8 cellular contexts compared by ENCODE assay signal in genomic region chr2:15748736-15749323, GRCh38.
DNase-seq lines count a peak whose midpoint lies in the region; ATAC-seq, FAIRE-seq and TF ChIP-seq lines count a peak whose summit lies in the region.

No MANE protein-coding gene starts in this region.

- intact Hi-C loops in kidney (cut with DNase I) = no loop called here

- no peak overlapping the region for H3K9ac ChIP-seq in kidney (ENCODE audit: low read length in 2 of 2)

- peaks cover 6 to 8% of the 10 kb centered on the region in 2 donors for H3K4me1 ChIP-seq in kidney (ENCODE audit: control insufficient read depth in 1 of 2, insufficient read depth in 1 of 2, low read depth in 1 of 2, low read length in 2 of 2)

- H3K27ac ChIP-seq in WERI-Rb-1 (no peak overlapping the region), kidney (ENCODE audit: low read depth in 2 of 2, low read length in 2 of 2) (no peak overlapping the region)

- no peak for ATAC-seq in GM18868 (IDR thresholded peaks at IDR 0.05; ENCODE audit: unreplicated experiment)

- H3K4me3 ChIP-seq in WERI-Rb-1 (ENCODE audit: low read depth, low read length) (no peak overlapping the region), kidney (ENCODE audit: low read length in 2 of 2) (no peak overlapping the region)

- FAIRE-seq in kidney (lab: Jason Lieb, UNC) = no peak

- H3K36me3 ChIP-seq in WERI-Rb-1 (no peaks in the 10 kb centered on the region), kidney (ENCODE audit: control insufficient read depth in 1 of 2, insufficient read depth in 2 of 2, low read length in 2 of 2) (no peaks in the 10 kb centered on the region)

- H3K27me3 ChIP-seq in WERI-Rb-1 (ENCODE audit: insufficient read depth, low read depth, severe bottlenecking) = no peaks in the 10 kb centered on the region

- H3K9me3 ChIP-seq in WERI-Rb-1 (ENCODE audit: severe bottlenecking) (no peaks in the 10 kb centered on the region), kidney (ENCODE audit: control insufficient read depth in 1 of 2, low read length in 2 of 2) (no peaks in the 10 kb centered on the region)

- DNase-seq in COLO829 (ENCODE audit: low spot score) = peak; percentile 44
- peak; percentile 17 for DNase-seq in GM19238 (ENCODE audit: insufficient read length, low spot score)
- DNase-seq in WERI-Rb-1 = peak; percentile 74
- no peak for DNase-seq in kidney
- no peak for DNase-seq in RKO (ENCODE audit: low spot score)
- DNase-seq in SK-N-DZ (ENCODE audit: low spot score) = no peak
- DNase-seq in NCI-H2107 (lab: John Stamatoyannopoulos, UW) = no peak

- peak; percentile 93 for TF ChIP-seq CTCF in WERI-Rb-1 (IDR thresholded peaks at IDR 0.05; ENCODE audit: low read depth, low read length)
- peak; percentile 34 for TF ChIP-seq CTCF in kidney (IDR thresholded peaks at IDR 0.05; ENCODE audit: borderline replicate concordance, extremely low read depth, insufficient read depth)

Comparison
In these comparisons a context has a peak if more than half of its experiments do, and no peak if none do; other contexts are left out.
1. DNase-seq: peak in COLO829 (single experiment), GM19238 (single experiment) and WERI-Rb-1 (single experiment); none in kidney (single experiment), RKO (single experiment), SK-N-DZ (single experiment) and NCI-H2107 (single experiment).